Comparison of ENCODE assay signal across 8 cellular contexts in genomic region chr18:49849331-49850217, GRCh38. TPM values are rescaled to one million over a fixed set of nuclear protein-coding genes. Genes with fewer than 3 reads are reported as not detected.
DNase-seq lines count a peak whose midpoint lies in the region; TF ChIP-seq lines count a peak whose summit lies in the region.

No MANE protein-coding gene starts in this region.

- no peaks in the 10 kb centered on the region for H3K36me3 Mint-ChIP-seq in T-helper 2 cell treated with Interferon-gamma antibody and Interleukin-4, amounts not matched to agents 5 μg/mL and 100 μg/mL, for 36 hours (ENCODE audit: low read depth)

- H3K9me3 ChIP-seq in WERI-Rb-1 (ENCODE audit: severe bottlenecking): no peaks in the 10 kb centered on the region

- no peak overlapping the region for H3K4me3 Mint-ChIP-seq in T-helper 2 cell treated with Interferon-gamma antibody and Interleukin-4, amounts not matched to agents 5 μg/mL and 100 μg/mL, for 36 hours

- no peak overlapping the region for H3K4me3 ChIP-seq in BJ (ENCODE audit: low read depth, low read length)
- no peak overlapping the region for H3K4me3 ChIP-seq in WERI-Rb-1 (ENCODE audit: low read depth, low read length)

- no peak overlapping the region for H3K27ac Mint-ChIP-seq in T-helper 2 cell treated with Interferon-gamma antibody and Interleukin-4, amounts not matched to agents 5 μg/mL and 100 μg/mL, for 36 hours

- CTCF ChIA-PET in BJ (lab: Yijun Ruan, JAX): interaction anchor here (1.6 to 9.4 kb wide), 3 partner anchors 10 to 290 kb away, joined by 5 to 76 read pairs (median 8); no protein-coding TSS in a partner anchor

- peak overlapping the region; percentile 5; the same call in 1 of the 2 replicates for H3K27ac ChIP-seq in WERI-Rb-1

- H3K27me3 ChIP-seq in BJ (ENCODE audit: control insufficient read depth, insufficient read depth, low read length) (0 out of 2 replicates have a peak, but pooled peaks cover 2% of the 10 kb centered on the region), WERI-Rb-1 (ENCODE audit: insufficient read depth, low read depth, severe bottlenecking) (no peaks in the 10 kb centered on the region)

- DNase-seq in BJ (ENCODE audit: low read depth): peak; percentile 66
- peak; percentile 52 for DNase-seq in NCI-H1092 treated with DMSO at 0.1 percent for 48 hours (lab: John Stamatoyannopoulos, UW)
- peak; percentile 47 for DNase-seq in WERI-Rb-1
- DNase-seq in kidney glomerular epithelial cell (lab: John Stamatoyannopoulos, UW): peak; percentile 96
- no peak for DNase-seq in activated CD8-positive, alpha-beta memory T cell treated with anti-CD3 and anti-CD28 coated beads for 24 hours
- DNase-seq in GOT3 (lab: John Stamatoyannopoulos, UW): no peak
- no peak for DNase-seq in foreskin melanocyte
- no peak for DNase-seq in T-helper 2 cell treated with Interferon-gamma antibody and Interleukin-4, amounts not matched to agents 5 μg/mL and 100 μg/mL, for 36 hours (ENCODE audit: low spot score)

- POLR2A ChIA-PET in BJ (lab: Charles Lee): no interaction called here

- H3K27me3 Mint-ChIP-seq in T-helper 2 cell treated with Interferon-gamma antibody and Interleukin-4, amounts not matched to agents 5 μg/mL and 100 μg/mL, for 36 hours (ENCODE audit: low read depth): peaks cover 20% of the 10 kb centered on the region

- no peaks in the 10 kb centered on the region for H3K9me3 Mint-ChIP-seq in T-helper 2 cell treated with Interferon-gamma antibody and Interleukin-4, amounts not matched to agents 5 μg/mL and 100 μg/mL, for 36 hours

- TF ChIP-seq CTCF in BJ (IDR thresholded peaks at IDR 0.05; ENCODE audit: insufficient read depth, low read depth, low read length): no peak
- no peak for TF ChIP-seq CTCF in WERI-Rb-1 (IDR thresholded peaks at IDR 0.05; ENCODE audit: low read depth, low read length)

- H3K36me3 ChIP-seq in BJ (ENCODE audit: control insufficient read depth, insufficient read depth, low read length) (no peaks in the 10 kb centered on the region), WERI-Rb-1 (no peaks in the 10 kb centered on the region)

- peaks cover 2% of the 10 kb centered on the region for H3K4me1 Mint-ChIP-seq in T-helper 2 cell treated with Interferon-gamma antibody and Interleukin-4, amounts not matched to agents 5 μg/mL and 100 μg/mL, for 36 hours (ENCODE audit: low read depth)

RNA-seq across cellular contexts. Expression of gene ACAA2, which starts 36.2 kb away (rescaled TPM):
- polyA plus RNA-seq in BJ (2011; rRNA removed): 14.1 and 18.5 TPM in 2 replicates
- 11.5 TPM in 2 replicates for polyA minus RNA-seq in BJ (2011; rRNA and poly(A)+ RNA removed)

Comparison
In these comparisons a context has a peak if more than half of its experiments do, and no peak if none do; other contexts are left out.
1. DNase-seq: peak in BJ (single experiment), NCI-H1092 treated with DMSO at 0.1 percent for 48 hours (single experiment), WERI-Rb-1 (single experiment) and kidney glomerular epithelial cell (single experiment); none in activated CD8-positive, alpha-beta memory T cell treated with anti-CD3 and anti-CD28 coated beads for 24 hours (single experiment), GOT3 (single experiment), foreskin melanocyte (single experiment) and T-helper 2 cell treated with Interferon-gamma antibody and Interleukin-4, amounts not matched to agents 5 μg/mL and 100 μg/mL, for 36 hours (single experiment).